Comparison of ENCODE assay signal across 1 cellular context in genomic region chr19:38929929-38930775, GRCh38.
A peak's percentile ranks its signal among the peaks of the same experiment; 100 is the strongest.
TF ChIP-seq lines count a peak whose summit lies in the region.

Gene SARS2 (minus strand): TSS chr19:38930763. CDS start chr19:38930736, 27 bp downstream.

TF ChIP-seq in HepG2, 621 proteins besides CTCF, POLR2A, EP300 and RAD21 (continued from another document and continues in another):
- no peak for TF ChIP-seq FIP1L1 (IDR thresholded peaks at IDR 0.05; ENCODE audit: borderline replicate concordance, insufficient read depth, low read depth, low read length)
- no peak for TF ChIP-seq RARA (CRISPR knock-in tag; IDR thresholded peaks at IDR 0.05)
- TF ChIP-seq ZNF550 (CRISPR knock-in tag; IDR thresholded peaks at IDR 0.05; ENCODE audit: borderline replicate concordance) = no peak
- no peak for TF ChIP-seq GTF2F1 (IDR thresholded peaks at IDR 0.05; ENCODE audit: low read length)
- peak; percentile 61; the same call in 1 of the 2 replicates for TF ChIP-seq EEA1 (CRISPR knock-in tag; IDR thresholded peaks at IDR 0.05; ENCODE audit: borderline replicate concordance)
- TF ChIP-seq NRL (CRISPR knock-in tag; IDR thresholded peaks at IDR 0.05; ENCODE audit: borderline replicate concordance) = no peak
- 0 out of 2 replicates have a peak, but pooled peaks have one; percentile 19 for TF ChIP-seq RFXAP (CRISPR knock-in tag; IDR thresholded peaks at IDR 0.05; ENCODE audit: borderline replicate concordance)
- TF ChIP-seq HOXA5 (CRISPR knock-in tag; IDR thresholded peaks at IDR 0.05) = no peak; the same call in 1 of the 2 replicates
- TF ChIP-seq BCL3 (CRISPR knock-in tag; IDR thresholded peaks at IDR 0.05) = 0 out of 2 replicates have a peak, but pooled peaks have one; percentile 4
- 0 out of 2 replicates have a peak, but pooled peaks have one; percentile 44 for TF ChIP-seq ZNF598 (CRISPR knock-in tag; IDR thresholded peaks at IDR 0.05; ENCODE audit: borderline replicate concordance)
- TF ChIP-seq ZBTB37 (CRISPR knock-in tag; IDR thresholded peaks at IDR 0.05) = no peak
- no peak for TF ChIP-seq ZSCAN29 (CRISPR knock-in tag; conservative IDR thresholded peaks at IDR 0.05)
- no peak for TF ChIP-seq RXRA (CRISPR knock-in tag; IDR thresholded peaks at IDR 0.05)
- no peak for TF ChIP-seq RCOR2 (CRISPR knock-in tag; IDR thresholded peaks at IDR 0.05)
- TF ChIP-seq ZNF260 (CRISPR knock-in tag; IDR thresholded peaks at IDR 0.05; ENCODE audit: borderline replicate concordance, low read depth) = no peak
- TF ChIP-seq SAP130 (CRISPR knock-in tag; IDR thresholded peaks at IDR 0.05; ENCODE audit: low read depth) = peak; percentile 59; the same call in 1 of the 2 replicates
- TF ChIP-seq SNAPC2 (CRISPR knock-in tag; IDR thresholded peaks at IDR 0.05) = no peak
- TF ChIP-seq ZNF124 (CRISPR knock-in tag; IDR thresholded peaks at IDR 0.05) = no peak
- TF ChIP-seq BRF2 (CRISPR knock-in tag; IDR thresholded peaks at IDR 0.05) = no peak
- TF ChIP-seq THYN1 (CRISPR knock-in tag; IDR thresholded peaks at IDR 0.05; ENCODE audit: borderline replicate concordance, low read depth) = no peak
- no peak for TF ChIP-seq SMYD3 (CRISPR knock-in tag; IDR thresholded peaks at IDR 0.05)
- no peak for TF ChIP-seq ZNF503 (CRISPR knock-in tag; IDR thresholded peaks at IDR 0.05)
- TF ChIP-seq ZBTB2 (CRISPR knock-in tag; IDR thresholded peaks at IDR 0.05; ENCODE audit: low read depth) = peak; percentile 56
- TF ChIP-seq GMEB1 (CRISPR knock-in tag; IDR thresholded peaks at IDR 0.05; ENCODE audit: borderline replicate concordance) = peak; percentile 68; the same call in 1 of the 2 replicates
- TF ChIP-seq KLF9 (CRISPR knock-in tag; IDR thresholded peaks at IDR 0.05; ENCODE audit: low read depth) = 0 out of 2 replicates have a peak, but pooled peaks have one; percentile 30
- TF ChIP-seq ARNTL (CRISPR knock-in tag; IDR thresholded peaks at IDR 0.05) = no peak
- TF ChIP-seq HDAC2 (CRISPR knock-in tag; IDR thresholded peaks at IDR 0.05) = peak; percentile 74
- TF ChIP-seq ZSCAN21 (CRISPR knock-in tag; IDR thresholded peaks at IDR 0.05; ENCODE audit: borderline replicate concordance) = 0 out of 2 replicates have a peak, but pooled peaks have one; percentile 11
- no peak for TF ChIP-seq ZNF646 (CRISPR knock-in tag; IDR thresholded peaks at IDR 0.05)
- TF ChIP-seq ZNF713 (CRISPR knock-in tag; IDR thresholded peaks at IDR 0.05) = no peak; the same call in 1 of the 2 replicates
- no peak for TF ChIP-seq GPN1 (CRISPR knock-in tag; IDR thresholded peaks at IDR 0.05; ENCODE audit: borderline replicate concordance)
- no peak for TF ChIP-seq ZNF20 (CRISPR knock-in tag; IDR thresholded peaks at IDR 0.05)
- 0 out of 2 replicates have a peak, but pooled peaks have one; percentile 23 for TF ChIP-seq ATF6 (CRISPR knock-in tag; conservative IDR thresholded peaks at IDR 0.05)
